ENCODE assay signal across 24 cellular contexts in genomic region chr2:132725134-132725533, GRCh38.
"Had no signal": no experiment of that assay in that cellular context is flagged by ENCODE, and none has a peak within 500 bp of the region (broad histone marks: within the 10 kb centered on the region; RNA-seq: fewer than 3 reads in every experiment).

No MANE protein-coding gene starts in this region.

- ATAC-seq: activated CD8-positive, alpha-beta T cell treated with anti-CD3 and anti-CD28 coated beads, Interleukin-2, amount 10 ng/mL, durations not matched to agents 7 days and 5 days; PC-3; Right ventricle myocardium inferior had no signal

- DNase-seq: activated CD4-positive, alpha-beta T cell treated with anti-CD3 and anti-CD28 coated beads, Interleukin-2, amount 10 ng/mL, durations not matched to agents 7 days and 5 days; activated CD4-positive, alpha-beta T cell treated with anti-CD3 and anti-CD28 coated beads, Interleukin-2, amount 50 U/mL, for 48 hours; activated CD8-positive, alpha-beta T cell treated with anti-CD3 and anti-CD28 coated beads, Interleukin-2, amount 10 ng/mL, durations not matched to agents 7 days and 5 days; activated gamma-delta T cell; activated naive CD4-positive, alpha-beta T cell treated with Interleukin-2 at 50 U/mL for 16 hours; activated naive CD8-positive, alpha-beta T cell treated with anti-CD3 and anti-CD28 coated beads, Interleukin-2, amount 10 ng/mL, durations not matched to agents 7 days and 5 days; activated T-cell treated with anti-CD3 and anti-CD28 coated beads, Interleukin-2, amount 50 U/mL, for 24 hours; amygdala; colonic mucosa; Karpas-422; KBM-7; NCI-H1694; NCI-H1930; NCI-H2081 treated with DMSO at 0.1 percent for 48 hours; NCI-H2171 treated with DMSO at 0.1 percent for 48 hours; NCI-H345; NCI-H524 treated with DMSO at 0.1 percent for 48 hours; NCI-H774; NK-92 treated with Interleukin-12 subunit alpha and Interleukin-12 subunit beta, amount 100 ng/mL, for 24 hours; PC-3; Peyer's patch; SIG-M5; T1000 had no signal
